ENCODE assay signal across 2 cellular contexts in the genomic region with DNA sequence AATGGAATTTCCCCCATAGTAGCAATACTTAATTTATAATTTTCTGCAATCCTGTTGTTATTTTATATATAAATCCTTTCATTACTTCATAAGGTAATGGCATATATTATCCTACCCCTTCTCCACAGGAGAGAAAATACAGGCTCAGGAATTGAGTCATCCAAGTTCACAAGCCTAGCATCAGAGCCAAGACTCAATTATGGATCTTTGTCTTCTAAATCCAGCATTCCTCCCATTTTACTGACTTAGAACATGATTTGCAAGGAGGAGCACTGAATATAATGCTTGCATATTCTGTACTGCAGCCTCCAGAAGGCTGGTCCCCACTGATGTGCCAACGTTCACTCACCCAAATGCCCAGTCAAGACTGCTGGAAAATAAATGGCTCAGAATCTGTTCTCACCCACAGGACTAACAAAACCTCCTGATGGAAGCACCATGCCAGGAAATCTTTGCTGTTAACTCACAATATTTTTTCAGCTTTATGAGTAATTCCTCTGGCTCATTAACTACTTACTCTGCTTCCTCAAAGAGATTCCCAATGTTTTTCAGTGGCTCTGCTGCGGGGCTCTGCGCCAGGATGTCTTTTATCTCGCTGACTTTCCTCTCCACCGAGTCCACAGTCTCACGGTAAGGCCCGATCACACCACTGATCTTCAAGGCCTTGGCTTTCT.
TF ChIP-seq lines count a peak whose summit lies in the region.

No MANE protein-coding gene starts in this region.

TF ChIP-seq in SK-N-SH, 30 proteins besides CTCF, POLR2A, EP300 and RAD21 (continues in another document):
- TF ChIP-seq TCF12 (IDR thresholded peaks at IDR 0.05) (peak; percentile 92), RXRA (IDR thresholded peaks at IDR 0.05; ENCODE audit: borderline replicate concordance, low read depth) (peak; percentile 58; the same call in 1 of the 2 replicates), EZH2phosphoT487 (IDR thresholded peaks at IDR 0.05; ENCODE audit: borderline replicate concordance, low read depth) (no peak), ELF1 (IDR thresholded peaks at IDR 0.05) (peak; percentile 41; the same call in 1 of the 2 replicates), CHD2 (IDR thresholded peaks at IDR 0.05; ENCODE audit: low read length, partially characterized antibody) (no peak), SMC3 (IDR thresholded peaks at IDR 0.05; ENCODE audit: low read depth, low read length) (no peak), MEF2A (IDR thresholded peaks at IDR 0.05; ENCODE audit: borderline replicate concordance, low read depth) (peak; percentile 89), SIN3A (IDR thresholded peaks at IDR 0.05; ENCODE audit: borderline replicate concordance, low read depth, low read length) (no peak), FOXJ3 (CRISPR knock-in tag; IDR thresholded peaks at IDR 0.05) (no peak), MXI1 (IDR thresholded peaks at IDR 0.05; ENCODE audit: low read depth, low read length) (no peak), TAF1 (IDR thresholded peaks at IDR 0.05; ENCODE audit: borderline replicate concordance, low read depth, low read length) (no peak), GABPA (IDR thresholded peaks at IDR 0.05; ENCODE audit: low read depth) (no peak; the same call in 1 of the 2 replicates), GATA2 (CRISPR knock-in tag; IDR thresholded peaks at IDR 0.05) (no peak), POLR2AphosphoS5 (IDR thresholded peaks at IDR 0.05; ENCODE audit: low read depth, low read length) (peak; percentile 51)
- TF ChIP-seq, protein P1, sequence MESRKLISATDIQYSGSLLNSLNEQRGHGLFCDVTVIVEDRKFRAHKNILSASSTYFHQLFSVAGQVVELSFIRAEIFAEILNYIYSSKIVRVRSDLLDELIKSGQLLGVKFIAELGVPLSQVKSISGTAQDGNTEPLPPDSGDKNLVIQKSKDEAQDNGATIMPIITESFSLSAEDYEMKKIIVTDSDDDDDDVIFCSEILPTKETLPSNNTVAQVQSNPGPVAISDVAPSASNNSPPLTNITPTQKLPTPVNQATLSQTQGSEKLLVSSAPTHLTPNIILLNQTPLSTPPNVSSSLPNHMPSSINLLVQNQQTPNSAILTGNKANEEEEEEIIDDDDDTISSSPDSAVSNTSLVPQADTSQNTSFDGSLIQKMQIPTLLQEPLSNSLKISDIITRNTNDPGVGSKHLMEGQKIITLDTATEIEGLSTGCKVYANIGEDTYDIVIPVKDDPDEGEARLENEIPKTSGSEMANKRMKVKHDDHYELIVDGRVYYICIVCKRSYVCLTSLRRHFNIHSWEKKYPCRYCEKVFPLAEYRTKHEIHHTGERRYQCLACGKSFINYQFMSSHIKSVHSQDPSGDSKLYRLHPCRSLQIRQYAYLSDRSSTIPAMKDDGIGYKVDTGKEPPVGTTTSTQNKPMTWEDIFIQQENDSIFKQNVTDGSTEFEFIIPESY (IDR thresholded peaks at IDR 0.05; ENCODE audit: borderline replicate concordance, low read depth), result peak; percentile 71; the same call in 1 of the 2 replicates
- TF ChIP-seq, protein P2, sequence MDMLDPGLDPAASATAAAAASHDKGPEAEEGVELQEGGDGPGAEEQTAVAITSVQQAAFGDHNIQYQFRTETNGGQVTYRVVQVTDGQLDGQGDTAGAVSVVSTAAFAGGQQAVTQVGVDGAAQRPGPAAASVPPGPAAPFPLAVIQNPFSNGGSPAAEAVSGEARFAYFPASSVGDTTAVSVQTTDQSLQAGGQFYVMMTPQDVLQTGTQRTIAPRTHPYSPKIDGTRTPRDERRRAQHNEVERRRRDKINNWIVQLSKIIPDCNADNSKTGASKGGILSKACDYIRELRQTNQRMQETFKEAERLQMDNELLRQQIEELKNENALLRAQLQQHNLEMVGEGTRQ (IDR thresholded peaks at IDR 0.05; ENCODE audit: borderline replicate concordance, low read depth, low read length), result no peak
- TF ChIP-seq, protein P3, sequence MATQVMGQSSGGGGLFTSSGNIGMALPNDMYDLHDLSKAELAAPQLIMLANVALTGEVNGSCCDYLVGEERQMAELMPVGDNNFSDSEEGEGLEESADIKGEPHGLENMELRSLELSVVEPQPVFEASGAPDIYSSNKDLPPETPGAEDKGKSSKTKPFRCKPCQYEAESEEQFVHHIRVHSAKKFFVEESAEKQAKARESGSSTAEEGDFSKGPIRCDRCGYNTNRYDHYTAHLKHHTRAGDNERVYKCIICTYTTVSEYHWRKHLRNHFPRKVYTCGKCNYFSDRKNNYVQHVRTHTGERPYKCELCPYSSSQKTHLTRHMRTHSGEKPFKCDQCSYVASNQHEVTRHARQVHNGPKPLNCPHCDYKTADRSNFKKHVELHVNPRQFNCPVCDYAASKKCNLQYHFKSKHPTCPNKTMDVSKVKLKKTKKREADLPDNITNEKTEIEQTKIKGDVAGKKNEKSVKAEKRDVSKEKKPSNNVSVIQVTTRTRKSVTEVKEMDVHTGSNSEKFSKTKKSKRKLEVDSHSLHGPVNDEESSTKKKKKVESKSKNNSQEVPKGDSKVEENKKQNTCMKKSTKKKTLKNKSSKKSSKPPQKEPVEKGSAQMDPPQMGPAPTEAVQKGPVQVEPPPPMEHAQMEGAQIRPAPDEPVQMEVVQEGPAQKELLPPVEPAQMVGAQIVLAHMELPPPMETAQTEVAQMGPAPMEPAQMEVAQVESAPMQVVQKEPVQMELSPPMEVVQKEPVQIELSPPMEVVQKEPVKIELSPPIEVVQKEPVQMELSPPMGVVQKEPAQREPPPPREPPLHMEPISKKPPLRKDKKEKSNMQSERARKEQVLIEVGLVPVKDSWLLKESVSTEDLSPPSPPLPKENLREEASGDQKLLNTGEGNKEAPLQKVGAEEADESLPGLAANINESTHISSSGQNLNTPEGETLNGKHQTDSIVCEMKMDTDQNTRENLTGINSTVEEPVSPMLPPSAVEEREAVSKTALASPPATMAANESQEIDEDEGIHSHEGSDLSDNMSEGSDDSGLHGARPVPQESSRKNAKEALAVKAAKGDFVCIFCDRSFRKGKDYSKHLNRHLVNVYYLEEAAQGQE (IDR thresholded peaks at IDR 0.05; ENCODE audit: low read depth, low read length), result no peak
- TF ChIP-seq, protein P4, sequence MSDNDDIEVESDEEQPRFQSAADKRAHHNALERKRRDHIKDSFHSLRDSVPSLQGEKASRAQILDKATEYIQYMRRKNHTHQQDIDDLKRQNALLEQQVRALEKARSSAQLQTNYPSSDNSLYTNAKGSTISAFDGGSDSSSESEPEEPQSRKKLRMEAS (IDR thresholded peaks at IDR 0.05; ENCODE audit: low read depth), result peak; percentile 76
- TF ChIP-seq, protein P5, sequence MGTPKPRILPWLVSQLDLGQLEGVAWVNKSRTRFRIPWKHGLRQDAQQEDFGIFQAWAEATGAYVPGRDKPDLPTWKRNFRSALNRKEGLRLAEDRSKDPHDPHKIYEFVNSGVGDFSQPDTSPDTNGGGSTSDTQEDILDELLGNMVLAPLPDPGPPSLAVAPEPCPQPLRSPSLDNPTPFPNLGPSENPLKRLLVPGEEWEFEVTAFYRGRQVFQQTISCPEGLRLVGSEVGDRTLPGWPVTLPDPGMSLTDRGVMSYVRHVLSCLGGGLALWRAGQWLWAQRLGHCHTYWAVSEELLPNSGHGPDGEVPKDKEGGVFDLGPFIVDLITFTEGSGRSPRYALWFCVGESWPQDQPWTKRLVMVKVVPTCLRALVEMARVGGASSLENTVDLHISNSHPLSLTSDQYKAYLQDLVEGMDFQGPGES (IDR thresholded peaks at IDR 0.05; ENCODE audit: low read depth, low read length), result no peak
- TF ChIP-seq, protein P6, sequence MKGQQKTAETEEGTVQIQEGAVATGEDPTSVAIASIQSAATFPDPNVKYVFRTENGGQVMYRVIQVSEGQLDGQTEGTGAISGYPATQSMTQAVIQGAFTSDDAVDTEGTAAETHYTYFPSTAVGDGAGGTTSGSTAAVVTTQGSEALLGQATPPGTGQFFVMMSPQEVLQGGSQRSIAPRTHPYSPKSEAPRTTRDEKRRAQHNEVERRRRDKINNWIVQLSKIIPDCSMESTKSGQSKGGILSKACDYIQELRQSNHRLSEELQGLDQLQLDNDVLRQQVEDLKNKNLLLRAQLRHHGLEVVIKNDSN (IDR thresholded peaks at IDR 0.05; ENCODE audit: borderline replicate concordance, low read depth), result peak; percentile 12; the same call in 1 of the 2 replicates

TF ChIP-seq in GM23338, 12 proteins besides CTCF, POLR2A, EP300 and RAD21 (continues in another document):
- no peak for TF ChIP-seq ZNF114 (CRISPR knock-in tag; IDR thresholded peaks at IDR 0.05)
- TF ChIP-seq, protein P7, sequence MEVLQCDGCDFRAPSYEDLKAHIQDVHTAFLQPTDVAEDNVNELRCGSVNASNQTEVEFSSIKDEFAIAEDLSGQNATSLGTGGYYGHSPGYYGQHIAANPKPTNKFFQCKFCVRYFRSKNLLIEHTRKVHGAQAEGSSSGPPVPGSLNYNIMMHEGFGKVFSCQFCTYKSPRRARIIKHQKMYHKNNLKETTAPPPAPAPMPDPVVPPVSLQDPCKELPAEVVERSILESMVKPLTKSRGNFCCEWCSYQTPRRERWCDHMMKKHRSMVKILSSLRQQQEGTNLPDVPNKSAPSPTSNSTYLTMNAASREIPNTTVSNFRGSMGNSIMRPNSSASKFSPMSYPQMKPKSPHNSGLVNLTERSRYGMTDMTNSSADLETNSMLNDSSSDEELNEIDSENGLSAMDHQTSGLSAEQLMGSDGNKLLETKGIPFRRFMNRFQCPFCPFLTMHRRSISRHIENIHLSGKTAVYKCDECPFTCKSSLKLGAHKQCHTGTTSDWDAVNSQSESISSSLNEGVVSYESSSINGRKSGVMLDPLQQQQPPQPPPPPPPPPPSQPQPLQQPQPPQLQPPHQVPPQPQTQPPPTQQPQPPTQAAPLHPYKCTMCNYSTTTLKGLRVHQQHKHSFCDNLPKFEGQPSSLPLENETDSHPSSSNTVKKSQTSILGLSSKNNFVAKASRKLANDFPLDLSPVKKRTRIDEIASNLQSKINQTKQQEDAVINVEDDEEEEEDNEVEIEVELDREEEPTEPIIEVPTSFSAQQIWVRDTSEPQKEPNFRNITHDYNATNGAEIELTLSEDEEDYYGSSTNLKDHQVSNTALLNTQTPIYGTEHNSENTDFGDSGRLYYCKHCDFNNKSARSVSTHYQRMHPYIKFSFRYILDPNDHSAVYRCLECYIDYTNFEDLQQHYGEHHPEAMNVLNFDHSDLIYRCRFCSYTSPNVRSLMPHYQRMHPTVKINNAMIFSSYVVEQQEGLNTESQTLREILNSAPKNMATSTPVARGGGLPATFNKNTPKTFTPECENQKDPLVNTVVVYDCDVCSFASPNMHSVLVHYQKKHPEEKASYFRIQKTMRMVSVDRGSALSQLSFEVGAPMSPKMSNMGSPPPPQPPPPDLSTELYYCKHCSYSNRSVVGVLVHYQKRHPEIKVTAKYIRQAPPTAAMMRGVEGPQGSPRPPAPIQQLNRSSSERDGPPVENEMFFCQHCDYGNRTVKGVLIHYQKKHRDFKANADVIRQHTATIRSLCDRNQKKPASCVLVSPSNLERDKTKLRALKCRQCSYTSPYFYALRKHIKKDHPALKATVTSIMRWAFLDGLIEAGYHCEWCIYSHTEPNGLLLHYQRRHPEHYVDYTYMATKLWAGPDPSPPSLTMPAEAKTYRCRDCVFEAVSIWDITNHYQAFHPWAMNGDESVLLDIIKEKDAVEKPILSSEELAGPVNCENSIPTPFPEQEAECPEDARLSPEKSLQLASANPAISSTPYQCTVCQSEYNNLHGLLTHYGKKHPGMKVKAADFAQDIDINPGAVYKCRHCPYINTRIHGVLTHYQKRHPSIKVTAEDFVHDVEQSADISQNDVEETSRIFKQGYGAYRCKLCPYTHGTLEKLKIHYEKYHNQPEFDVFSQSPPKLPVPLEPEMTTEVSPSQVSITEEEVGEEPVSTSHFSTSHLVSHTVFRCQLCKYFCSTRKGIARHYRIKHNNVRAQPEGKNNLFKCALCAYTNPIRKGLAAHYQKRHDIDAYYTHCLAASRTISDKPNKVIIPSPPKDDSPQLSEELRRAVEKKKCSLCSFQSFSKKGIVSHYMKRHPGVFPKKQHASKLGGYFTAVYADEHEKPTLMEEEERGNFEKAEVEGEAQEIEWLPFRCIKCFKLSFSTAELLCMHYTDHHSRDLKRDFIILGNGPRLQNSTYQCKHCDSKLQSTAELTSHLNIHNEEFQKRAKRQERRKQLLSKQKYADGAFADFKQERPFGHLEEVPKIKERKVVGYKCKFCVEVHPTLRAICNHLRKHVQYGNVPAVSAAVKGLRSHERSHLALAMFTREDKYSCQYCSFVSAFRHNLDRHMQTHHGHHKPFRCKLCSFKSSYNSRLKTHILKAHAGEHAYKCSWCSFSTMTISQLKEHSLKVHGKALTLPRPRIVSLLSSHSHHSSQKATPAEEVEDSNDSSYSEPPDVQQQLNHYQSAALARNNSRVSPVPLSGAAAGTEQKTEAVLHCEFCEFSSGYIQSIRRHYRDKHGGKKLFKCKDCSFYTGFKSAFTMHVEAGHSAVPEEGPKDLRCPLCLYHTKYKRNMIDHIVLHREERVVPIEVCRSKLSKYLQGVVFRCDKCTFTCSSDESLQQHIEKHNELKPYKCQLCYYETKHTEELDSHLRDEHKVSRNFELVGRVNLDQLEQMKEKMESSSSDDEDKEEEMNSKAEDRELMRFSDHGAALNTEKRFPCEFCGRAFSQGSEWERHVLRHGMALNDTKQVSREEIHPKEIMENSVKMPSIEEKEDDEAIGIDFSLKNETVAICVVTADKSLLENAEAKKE (CRISPR knock-in tag; IDR thresholded peaks at IDR 0.05), result no peak
- no peak for TF ChIP-seq ZNF331 (CRISPR knock-in tag; IDR thresholded peaks at IDR 0.05; ENCODE audit: low read depth)
- TF ChIP-seq, protein P3 (IDR thresholded peaks at IDR 0.05; ENCODE audit: unreplicated experiment), result no peak
- no peak for TF ChIP-seq NANOG (IDR thresholded peaks at IDR 0.05; ENCODE audit: borderline replicate concordance)
- TF ChIP-seq EZH2phosphoT487 (IDR thresholded peaks at IDR 0.05; ENCODE audit: unreplicated experiment), result no peak
- TF ChIP-seq EZH2 (IDR thresholded peaks at IDR 0.05; ENCODE audit: low read depth, unreplicated experiment), result no peak
- no peak for TF ChIP-seq POLR2AphosphoS5 (IDR thresholded peaks at IDR 0.05; ENCODE audit: low read depth)
- no peak for TF ChIP-seq JUNB (IDR thresholded peaks at IDR 0.05; ENCODE audit: unreplicated experiment)
- TF ChIP-seq STAT1 (IDR thresholded peaks at IDR 0.05; ENCODE audit: unreplicated experiment), result no peak
